In the genomic region with DNA sequence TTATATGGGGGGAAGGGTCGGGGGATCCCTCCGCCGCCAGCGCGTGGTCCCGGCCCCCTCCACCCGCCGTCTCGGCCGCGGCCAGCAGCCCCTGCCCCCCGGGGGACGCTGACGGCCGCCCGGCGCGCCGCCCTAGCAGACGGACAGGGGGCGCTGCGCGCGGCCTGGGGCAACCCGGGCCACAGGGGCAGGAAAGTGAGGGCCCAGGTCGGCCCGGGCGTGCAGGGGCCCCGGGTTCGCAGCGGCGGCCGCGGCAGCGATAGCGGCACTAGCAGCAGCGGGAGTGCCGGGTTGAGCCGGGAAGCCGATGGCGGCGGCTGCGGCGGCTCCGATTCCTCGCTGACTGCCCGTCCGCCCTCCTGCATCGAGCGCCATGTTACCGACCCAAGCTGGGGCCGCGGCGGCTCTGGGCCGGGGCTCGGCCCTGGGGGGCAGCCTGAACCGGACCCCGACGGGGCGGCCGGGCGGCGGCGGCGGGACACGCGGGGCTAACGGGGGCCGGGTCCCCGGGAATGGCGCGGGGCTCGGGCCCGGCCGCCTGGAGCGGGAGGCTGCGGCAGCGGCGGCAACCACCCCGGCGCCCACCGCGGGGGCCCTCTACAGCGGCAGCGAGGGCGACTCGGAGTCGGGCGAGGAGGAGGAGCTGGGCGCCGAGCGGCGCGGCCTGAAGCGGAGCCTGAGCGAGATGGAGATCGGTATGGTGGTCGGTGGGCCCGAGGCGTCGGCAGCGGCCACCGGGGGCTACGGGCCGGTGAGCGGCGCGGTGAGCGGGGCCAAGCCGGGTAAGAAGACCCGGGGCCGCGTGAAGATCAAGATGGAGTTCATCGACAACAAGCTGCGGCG, we compare ENCODE assay signal across 1 cellular context.
A peak's percentile ranks its signal among the peaks of the same experiment; 100 is the strongest.
TF ChIP-seq lines count a peak whose summit lies in the region.

No MANE protein-coding gene starts in this region.

TF ChIP-seq in HepG2, 621 proteins besides CTCF, POLR2A, EP300 and RAD21 (continued from another document and continues in another):
- TF ChIP-seq, protein P1, sequence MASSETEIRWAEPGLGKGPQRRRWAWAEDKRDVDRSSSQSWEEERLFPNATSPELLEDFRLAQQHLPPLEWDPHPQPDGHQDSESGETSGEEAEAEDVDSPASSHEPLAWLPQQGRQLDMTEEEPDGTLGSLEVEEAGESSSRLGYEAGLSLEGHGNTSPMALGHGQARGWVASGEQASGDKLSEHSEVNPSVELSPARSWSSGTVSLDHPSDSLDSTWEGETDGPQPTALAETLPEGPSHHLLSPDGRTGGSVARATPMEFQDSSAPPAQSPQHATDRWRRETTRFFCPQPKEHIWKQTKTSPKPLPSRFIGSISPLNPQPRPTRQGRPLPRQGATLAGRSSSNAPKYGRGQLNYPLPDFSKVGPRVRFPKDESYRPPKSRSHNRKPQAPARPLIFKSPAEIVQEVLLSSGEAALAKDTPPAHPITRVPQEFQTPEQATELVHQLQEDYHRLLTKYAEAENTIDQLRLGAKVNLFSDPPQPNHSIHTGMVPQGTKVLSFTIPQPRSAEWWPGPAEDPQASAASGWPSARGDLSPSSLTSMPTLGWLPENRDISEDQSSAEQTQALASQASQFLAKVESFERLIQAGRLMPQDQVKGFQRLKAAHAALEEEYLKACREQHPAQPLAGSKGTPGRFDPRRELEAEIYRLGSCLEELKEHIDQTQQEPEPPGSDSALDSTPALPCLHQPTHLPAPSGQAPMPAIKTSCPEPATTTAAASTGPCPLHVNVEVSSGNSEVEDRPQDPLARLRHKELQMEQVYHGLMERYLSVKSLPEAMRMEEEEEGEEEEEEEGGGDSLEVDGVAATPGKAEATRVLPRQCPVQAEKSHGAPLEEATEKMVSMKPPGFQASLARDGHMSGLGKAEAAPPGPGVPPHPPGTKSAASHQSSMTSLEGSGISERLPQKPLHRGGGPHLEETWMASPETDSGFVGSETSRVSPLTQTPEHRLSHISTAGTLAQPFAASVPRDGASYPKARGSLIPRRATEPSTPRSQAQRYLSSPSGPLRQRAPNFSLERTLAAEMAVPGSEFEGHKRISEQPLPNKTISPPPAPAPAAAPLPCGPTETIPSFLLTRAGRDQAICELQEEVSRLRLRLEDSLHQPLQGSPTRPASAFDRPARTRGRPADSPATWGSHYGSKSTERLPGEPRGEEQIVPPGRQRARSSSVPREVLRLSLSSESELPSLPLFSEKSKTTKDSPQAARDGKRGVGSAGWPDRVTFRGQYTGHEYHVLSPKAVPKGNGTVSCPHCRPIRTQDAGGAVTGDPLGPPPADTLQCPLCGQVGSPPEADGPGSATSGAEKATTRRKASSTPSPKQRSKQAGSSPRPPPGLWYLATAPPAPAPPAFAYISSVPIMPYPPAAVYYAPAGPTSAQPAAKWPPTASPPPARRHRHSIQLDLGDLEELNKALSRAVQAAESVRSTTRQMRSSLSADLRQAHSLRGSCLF (CRISPR knock-in tag; IDR thresholded peaks at IDR 0.05; ENCODE audit: borderline replicate concordance): no peak
- TF ChIP-seq MXI1 (IDR thresholded peaks at IDR 0.05; ENCODE audit: borderline replicate concordance, low read depth, low read length) (peak; percentile 86; the same call in 2 of the 3 replicates), MTF2 (CRISPR knock-in tag; IDR thresholded peaks at IDR 0.05; ENCODE audit: borderline replicate concordance) (no peak), SAFB2 (CRISPR knock-in tag; IDR thresholded peaks at IDR 0.05; ENCODE audit: borderline replicate concordance, low read depth) (peak; percentile 84), ZNF772 (CRISPR knock-in tag; IDR thresholded peaks at IDR 0.05) (peak; percentile 60), SPEN (CRISPR knock-in tag; IDR thresholded peaks at IDR 0.05; ENCODE audit: low read depth) (peak; percentile 86; the same call in 1 of the 2 replicates), ZSCAN21 (CRISPR knock-in tag; IDR thresholded peaks at IDR 0.05; ENCODE audit: borderline replicate concordance) (peak; percentile 79; the same call in 1 of the 2 replicates), TBL1XR1 (IDR thresholded peaks at IDR 0.05; ENCODE audit: borderline replicate concordance, low read length, partially characterized antibody) (peak; percentile 79), ZIK1 (CRISPR knock-in tag; IDR thresholded peaks at IDR 0.05; ENCODE audit: borderline replicate concordance, low read depth) (peak; percentile 79; the same call in 1 of the 2 replicates), MIXL1 (CRISPR knock-in tag; IDR thresholded peaks at IDR 0.05) (peak; percentile 49; the same call in 1 of the 2 replicates), NFKBIZ (CRISPR knock-in tag; IDR thresholded peaks at IDR 0.05) (no peak), SALL2 (CRISPR knock-in tag; IDR thresholded peaks at IDR 0.05) (peak; percentile 94), FOSL2 (CRISPR knock-in tag; IDR thresholded peaks at IDR 0.05) (no peak), ZNF792 (CRISPR knock-in tag; IDR thresholded peaks at IDR 0.05) (no peak), ZMYM3 (CRISPR knock-in tag; IDR thresholded peaks at IDR 0.05) (no peak), SRF (IDR thresholded peaks at IDR 0.05; ENCODE audit: low read depth, low read length) (no peak), SYNCRIP (IDR thresholded peaks at IDR 0.05; ENCODE audit: insufficient read depth, low read depth, low read length) (no peak), ZSCAN29 (CRISPR knock-in tag; conservative IDR thresholded peaks at IDR 0.05) (no peak), ZNF713 (CRISPR knock-in tag; IDR thresholded peaks at IDR 0.05) (0 out of 2 replicates have a peak, but pooled peaks have one; percentile 77), PHF5A (CRISPR knock-in tag; IDR thresholded peaks at IDR 0.05; ENCODE audit: low read depth, unreplicated experiment) (peak; percentile 71), CBX2 (IDR thresholded peaks at IDR 0.05; ENCODE audit: low read depth, low read length) (no peak), CBX2 (CRISPR knock-in tag; IDR thresholded peaks at IDR 0.05; ENCODE audit: low read depth) (no peak), TSC22D2 (CRISPR knock-in tag; IDR thresholded peaks at IDR 0.05; ENCODE audit: borderline replicate concordance) (no peak), SOX6 (IDR thresholded peaks at IDR 0.05) (no peak), SOX6 (CRISPR knock-in tag; IDR thresholded peaks at IDR 0.05) (no peak), ZFP36L2 (CRISPR knock-in tag; IDR thresholded peaks at IDR 0.05) (no peak), ESRRA (CRISPR knock-in tag; IDR thresholded peaks at IDR 0.05; ENCODE audit: low read depth) (no peak; the same call in 1 of the 2 replicates)
- TF ChIP-seq, protein P2, sequence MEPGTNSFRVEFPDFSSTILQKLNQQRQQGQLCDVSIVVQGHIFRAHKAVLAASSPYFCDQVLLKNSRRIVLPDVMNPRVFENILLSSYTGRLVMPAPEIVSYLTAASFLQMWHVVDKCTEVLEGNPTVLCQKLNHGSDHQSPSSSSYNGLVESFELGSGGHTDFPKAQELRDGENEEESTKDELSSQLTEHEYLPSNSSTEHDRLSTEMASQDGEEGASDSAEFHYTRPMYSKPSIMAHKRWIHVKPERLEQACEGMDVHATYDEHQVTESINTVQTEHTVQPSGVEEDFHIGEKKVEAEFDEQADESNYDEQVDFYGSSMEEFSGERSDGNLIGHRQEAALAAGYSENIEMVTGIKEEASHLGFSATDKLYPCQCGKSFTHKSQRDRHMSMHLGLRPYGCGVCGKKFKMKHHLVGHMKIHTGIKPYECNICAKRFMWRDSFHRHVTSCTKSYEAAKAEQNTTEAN (CRISPR knock-in tag; conservative IDR thresholded peaks at IDR 0.05): peak; percentile 81
- TF ChIP-seq, protein P3, sequence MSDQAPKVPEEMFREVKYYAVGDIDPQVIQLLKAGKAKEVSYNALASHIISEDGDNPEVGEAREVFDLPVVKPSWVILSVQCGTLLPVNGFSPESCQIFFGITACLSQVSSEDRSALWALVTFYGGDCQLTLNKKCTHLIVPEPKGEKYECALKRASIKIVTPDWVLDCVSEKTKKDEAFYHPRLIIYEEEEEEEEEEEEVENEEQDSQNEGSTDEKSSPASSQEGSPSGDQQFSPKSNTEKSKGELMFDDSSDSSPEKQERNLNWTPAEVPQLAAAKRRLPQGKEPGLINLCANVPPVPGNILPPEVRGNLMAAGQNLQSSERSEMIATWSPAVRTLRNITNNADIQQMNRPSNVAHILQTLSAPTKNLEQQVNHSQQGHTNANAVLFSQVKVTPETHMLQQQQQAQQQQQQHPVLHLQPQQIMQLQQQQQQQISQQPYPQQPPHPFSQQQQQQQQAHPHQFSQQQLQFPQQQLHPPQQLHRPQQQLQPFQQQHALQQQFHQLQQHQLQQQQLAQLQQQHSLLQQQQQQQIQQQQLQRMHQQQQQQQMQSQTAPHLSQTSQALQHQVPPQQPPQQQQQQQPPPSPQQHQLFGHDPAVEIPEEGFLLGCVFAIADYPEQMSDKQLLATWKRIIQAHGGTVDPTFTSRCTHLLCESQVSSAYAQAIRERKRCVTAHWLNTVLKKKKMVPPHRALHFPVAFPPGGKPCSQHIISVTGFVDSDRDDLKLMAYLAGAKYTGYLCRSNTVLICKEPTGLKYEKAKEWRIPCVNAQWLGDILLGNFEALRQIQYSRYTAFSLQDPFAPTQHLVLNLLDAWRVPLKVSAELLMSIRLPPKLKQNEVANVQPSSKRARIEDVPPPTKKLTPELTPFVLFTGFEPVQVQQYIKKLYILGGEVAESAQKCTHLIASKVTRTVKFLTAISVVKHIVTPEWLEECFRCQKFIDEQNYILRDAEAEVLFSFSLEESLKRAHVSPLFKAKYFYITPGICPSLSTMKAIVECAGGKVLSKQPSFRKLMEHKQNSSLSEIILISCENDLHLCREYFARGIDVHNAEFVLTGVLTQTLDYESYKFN (CRISPR knock-in tag; conservative IDR thresholded peaks at IDR 0.05): 0 out of 2 replicates have a peak, but pooled peaks have one; percentile 6
- TF ChIP-seq, protein P4, sequence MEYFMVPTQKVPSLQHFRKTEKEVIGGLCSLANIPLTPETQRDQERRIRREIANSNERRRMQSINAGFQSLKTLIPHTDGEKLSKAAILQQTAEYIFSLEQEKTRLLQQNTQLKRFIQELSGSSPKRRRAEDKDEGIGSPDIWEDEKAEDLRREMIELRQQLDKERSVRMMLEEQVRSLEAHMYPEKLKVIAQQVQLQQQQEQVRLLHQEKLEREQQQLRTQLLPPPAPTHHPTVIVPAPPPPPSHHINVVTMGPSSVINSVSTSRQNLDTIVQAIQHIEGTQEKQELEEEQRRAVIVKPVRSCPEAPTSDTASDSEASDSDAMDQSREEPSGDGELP (IDR thresholded peaks at IDR 0.05; ENCODE audit: borderline replicate concordance, low read depth): no peak
- TF ChIP-seq, protein P5, sequence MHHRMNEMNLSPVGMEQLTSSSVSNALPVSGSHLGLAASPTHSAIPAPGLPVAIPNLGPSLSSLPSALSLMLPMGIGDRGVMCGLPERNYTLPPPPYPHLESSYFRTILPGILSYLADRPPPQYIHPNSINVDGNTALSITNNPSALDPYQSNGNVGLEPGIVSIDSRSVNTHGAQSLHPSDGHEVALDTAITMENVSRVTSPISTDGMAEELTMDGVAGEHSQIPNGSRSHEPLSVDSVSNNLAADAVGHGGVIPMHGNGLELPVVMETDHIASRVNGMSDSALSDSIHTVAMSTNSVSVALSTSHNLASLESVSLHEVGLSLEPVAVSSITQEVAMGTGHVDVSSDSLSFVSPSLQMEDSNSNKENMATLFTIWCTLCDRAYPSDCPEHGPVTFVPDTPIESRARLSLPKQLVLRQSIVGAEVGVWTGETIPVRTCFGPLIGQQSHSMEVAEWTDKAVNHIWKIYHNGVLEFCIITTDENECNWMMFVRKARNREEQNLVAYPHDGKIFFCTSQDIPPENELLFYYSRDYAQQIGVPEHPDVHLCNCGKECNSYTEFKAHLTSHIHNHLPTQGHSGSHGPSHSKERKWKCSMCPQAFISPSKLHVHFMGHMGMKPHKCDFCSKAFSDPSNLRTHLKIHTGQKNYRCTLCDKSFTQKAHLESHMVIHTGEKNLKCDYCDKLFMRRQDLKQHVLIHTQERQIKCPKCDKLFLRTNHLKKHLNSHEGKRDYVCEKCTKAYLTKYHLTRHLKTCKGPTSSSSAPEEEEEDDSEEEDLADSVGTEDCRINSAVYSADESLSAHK (CRISPR knock-in tag; IDR thresholded peaks at IDR 0.05; ENCODE audit: borderline replicate concordance): no peak
- TF ChIP-seq, protein P6, sequence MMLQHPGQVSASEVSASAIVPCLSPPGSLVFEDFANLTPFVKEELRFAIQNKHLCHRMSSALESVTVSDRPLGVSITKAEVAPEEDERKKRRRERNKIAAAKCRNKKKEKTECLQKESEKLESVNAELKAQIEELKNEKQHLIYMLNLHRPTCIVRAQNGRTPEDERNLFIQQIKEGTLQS (CRISPR knock-in tag; IDR thresholded peaks at IDR 0.05): 0 out of 2 replicates have a peak, but pooled peaks have one; percentile 7
- TF ChIP-seq, protein P7, sequence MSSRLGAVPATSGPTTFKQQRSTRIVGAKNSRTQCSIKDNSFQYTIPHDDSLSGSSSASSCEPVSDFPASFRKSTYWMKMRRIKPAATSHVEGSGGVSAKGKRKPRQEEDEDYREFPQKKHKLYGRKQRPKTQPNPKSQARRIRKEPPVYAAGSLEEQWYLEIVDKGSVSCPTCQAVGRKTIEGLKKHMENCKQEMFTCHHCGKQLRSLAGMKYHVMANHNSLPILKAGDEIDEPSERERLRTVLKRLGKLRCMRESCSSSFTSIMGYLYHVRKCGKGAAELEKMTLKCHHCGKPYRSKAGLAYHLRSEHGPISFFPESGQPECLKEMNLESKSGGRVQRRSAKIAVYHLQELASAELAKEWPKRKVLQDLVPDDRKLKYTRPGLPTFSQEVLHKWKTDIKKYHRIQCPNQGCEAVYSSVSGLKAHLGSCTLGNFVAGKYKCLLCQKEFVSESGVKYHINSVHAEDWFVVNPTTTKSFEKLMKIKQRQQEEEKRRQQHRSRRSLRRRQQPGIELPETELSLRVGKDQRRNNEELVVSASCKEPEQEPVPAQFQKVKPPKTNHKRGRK (CRISPR knock-in tag; IDR thresholded peaks at IDR 0.05): no peak
- TF ChIP-seq, protein P8, sequence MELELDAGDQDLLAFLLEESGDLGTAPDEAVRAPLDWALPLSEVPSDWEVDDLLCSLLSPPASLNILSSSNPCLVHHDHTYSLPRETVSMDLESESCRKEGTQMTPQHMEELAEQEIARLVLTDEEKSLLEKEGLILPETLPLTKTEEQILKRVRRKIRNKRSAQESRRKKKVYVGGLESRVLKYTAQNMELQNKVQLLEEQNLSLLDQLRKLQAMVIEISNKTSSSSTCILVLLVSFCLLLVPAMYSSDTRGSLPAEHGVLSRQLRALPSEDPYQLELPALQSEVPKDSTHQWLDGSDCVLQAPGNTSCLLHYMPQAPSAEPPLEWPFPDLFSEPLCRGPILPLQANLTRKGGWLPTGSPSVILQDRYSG (CRISPR knock-in tag; IDR thresholded peaks at IDR 0.05): no peak
